Comparison of ENCODE assay signal across 8 cellular contexts in the genomic region with DNA sequence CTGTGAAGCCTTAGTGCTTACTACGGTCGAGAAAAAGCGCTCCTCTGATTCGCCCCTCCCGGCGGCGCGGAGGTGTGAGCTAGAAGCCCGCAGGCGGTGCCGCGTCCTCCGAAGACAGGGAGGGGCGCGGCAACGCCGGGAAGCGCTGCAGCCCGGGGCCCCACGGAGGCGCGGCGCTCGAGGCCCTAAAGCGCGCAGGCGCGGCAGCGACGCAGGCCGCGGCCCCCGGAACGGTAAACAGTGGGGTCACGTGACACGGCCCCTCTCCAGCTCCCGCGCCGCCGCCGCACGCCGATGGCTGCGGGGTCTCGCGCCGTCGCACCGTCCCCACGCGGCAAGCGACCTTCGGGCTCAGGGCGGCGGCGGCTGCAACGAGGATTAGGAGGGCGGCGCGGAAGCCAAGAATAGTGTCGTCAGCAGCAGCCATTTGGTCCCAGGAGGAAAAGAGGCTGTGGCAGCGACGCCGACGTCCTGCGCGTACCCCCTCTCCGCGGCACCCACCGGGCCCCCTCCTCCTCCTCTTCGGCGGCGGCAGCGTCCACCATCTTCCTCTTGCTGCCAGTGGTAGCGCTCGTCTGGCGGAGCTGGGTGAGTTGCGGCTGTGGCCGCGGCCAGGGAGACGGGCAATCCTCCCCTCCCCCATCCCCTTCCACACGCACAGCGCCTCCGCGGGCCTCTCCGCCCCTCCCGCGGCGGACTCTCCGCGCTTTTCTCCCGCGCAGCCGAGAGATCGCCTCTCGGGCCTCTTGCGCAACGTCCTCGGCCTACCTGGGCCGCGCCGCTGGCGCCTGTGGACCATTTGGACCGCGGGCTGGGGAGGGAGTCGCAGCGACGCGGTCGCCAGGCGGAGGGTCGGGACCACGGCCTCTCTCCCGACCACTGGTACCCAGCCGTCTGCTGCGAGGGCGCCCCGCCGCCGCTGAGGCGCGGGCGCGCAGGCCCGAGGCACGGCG. TPM values are rescaled to one million over a fixed set of nuclear protein-coding genes. Genes with fewer than 3 reads are reported as not detected.
DNase-seq lines count a peak whose midpoint lies in the region; ATAC-seq and TF ChIP-seq lines count a peak whose summit lies in the region.

A gene with protein sequence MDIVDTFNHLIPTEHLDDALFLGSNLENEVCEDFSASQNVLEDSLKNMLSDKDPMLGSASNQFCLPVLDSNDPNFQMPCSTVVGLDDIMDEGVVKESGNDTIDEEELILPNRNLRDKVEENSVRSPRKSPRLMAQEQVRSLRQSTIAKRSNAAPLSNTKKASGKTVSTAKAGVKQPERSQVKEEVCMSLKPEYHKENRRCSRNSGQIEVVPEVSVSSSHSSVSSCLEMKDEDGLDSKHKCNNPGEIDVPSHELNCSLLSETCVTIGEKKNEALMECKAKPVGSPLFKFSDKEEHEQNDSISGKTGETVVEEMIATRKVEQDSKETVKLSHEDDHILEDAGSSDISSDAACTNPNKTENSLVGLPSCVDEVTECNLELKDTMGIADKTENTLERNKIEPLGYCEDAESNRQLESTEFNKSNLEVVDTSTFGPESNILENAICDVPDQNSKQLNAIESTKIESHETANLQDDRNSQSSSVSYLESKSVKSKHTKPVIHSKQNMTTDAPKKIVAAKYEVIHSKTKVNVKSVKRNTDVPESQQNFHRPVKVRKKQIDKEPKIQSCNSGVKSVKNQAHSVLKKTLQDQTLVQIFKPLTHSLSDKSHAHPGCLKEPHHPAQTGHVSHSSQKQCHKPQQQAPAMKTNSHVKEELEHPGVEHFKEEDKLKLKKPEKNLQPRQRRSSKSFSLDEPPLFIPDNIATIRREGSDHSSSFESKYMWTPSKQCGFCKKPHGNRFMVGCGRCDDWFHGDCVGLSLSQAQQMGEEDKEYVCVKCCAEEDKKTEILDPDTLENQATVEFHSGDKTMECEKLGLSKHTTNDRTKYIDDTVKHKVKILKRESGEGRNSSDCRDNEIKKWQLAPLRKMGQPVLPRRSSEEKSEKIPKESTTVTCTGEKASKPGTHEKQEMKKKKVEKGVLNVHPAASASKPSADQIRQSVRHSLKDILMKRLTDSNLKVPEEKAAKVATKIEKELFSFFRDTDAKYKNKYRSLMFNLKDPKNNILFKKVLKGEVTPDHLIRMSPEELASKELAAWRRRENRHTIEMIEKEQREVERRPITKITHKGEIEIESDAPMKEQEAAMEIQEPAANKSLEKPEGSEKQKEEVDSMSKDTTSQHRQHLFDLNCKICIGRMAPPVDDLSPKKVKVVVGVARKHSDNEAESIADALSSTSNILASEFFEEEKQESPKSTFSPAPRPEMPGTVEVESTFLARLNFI (N-terminal part only) (plus strand): TSS at position 240 of the 953 bp plus-strand sequence. CDS start 10,750 bp downstream, outside the sequence.

- H3K27me3 Mint-ChIP-seq in T-cell (no peaks in the 10 kb centered on the region), type B pancreatic cell (no peaks in the 10 kb centered on the region)

- peaks cover 46 to 59% (median 51%) of the 10 kb centered on the region in 3 donors for H3K4me1 Mint-ChIP-seq in T-cell
- peaks cover 32% of the 10 kb centered on the region for H3K4me1 Mint-ChIP-seq in type B pancreatic cell (ENCODE audit: unreplicated experiment)

- CTCF ChIA-PET in T-cell (lab: Charles Lee) = interaction anchor here in 1 of 2 donors (0.6 to 2.4 kb wide), 9 partner anchors 10 to 129 kb away, joined by 4 to 7 read pairs (median 5); no protein-coding TSS in a partner anchor

- no peak for TF ChIP-seq CTCF in GM13976 (IDR thresholded peaks at IDR 0.05; ENCODE audit: borderline replicate concordance, control extremely low read depth, extremely low read depth, insufficient read depth, missing control alignments)
- peak; percentile 39 for TF ChIP-seq CTCF in type B pancreatic cell (conservative IDR thresholded peaks at IDR 0.05)

- H3K27ac Mint-ChIP-seq in T-cell = peak within 1 kb of the TSS; percentile 97 to 99
- peak within 1 kb of the TSS; percentile 96 for H3K27ac Mint-ChIP-seq in type B pancreatic cell

- POLR2A ChIA-PET in T-cell (lab: Charles Lee) = interaction anchor here (0.5 to 2.4 kb wide), 16 partner anchors 9 to 282 kb away, joined by 3 to 15 read pairs (median 6); no protein-coding TSS in a partner anchor

- H3K4me3 Mint-ChIP-seq in T-cell = peak within 1 kb of the TSS; percentile 98 to 100 (median 98)
- H3K4me3 Mint-ChIP-seq in type B pancreatic cell = peak within 1 kb of the TSS; percentile 100

- H3K9me3 Mint-ChIP-seq in T-cell = no peaks in the 10 kb centered on the region
- H3K9me3 Mint-ChIP-seq in type B pancreatic cell = no peaks in the 10 kb centered on the region

- ATAC-seq in HG02852 (IDR thresholded peaks at IDR 0.05; ENCODE audit: unreplicated experiment) (peak; percentile 82), T-cell (replicated peaks in 1 of 4) (peak; percentile 91 to 94 (median 92))

- H3K36me3 Mint-ChIP-seq in T-cell (no peaks in the 10 kb centered on the region), type B pancreatic cell (no peaks in the 10 kb centered on the region)

- intact Hi-C loops in cardiac septum (cut with DNase I) = loop anchor here (2.0 kb wide), 1 partner anchor 63 kb away; a partner anchor contains a TSS

- DNase-seq in GM13976 (ENCODE audit: low spot score) (peak; percentile 96), NCI-H146 (lab: John Stamatoyannopoulos, UW) (peak; percentile 92), T-cell (peak; percentile 76 to 93 (median 88)), cardiac septum (ENCODE audit: low spot score) (peak; percentile 94), pons (ENCODE audit: low spot score) (peak; percentile 88), type B pancreatic cell (ENCODE audit: extremely low spot score, unreplicated experiment) (peak; percentile 93)

- H3K27ac ChIP-seq in adipose tissue (ENCODE audit: low read depth, low read length) = peak within 1 kb of the TSS; percentile 92

- 0 to 1% (median 1%) methylated on average over 98 to 127 of the region's 127 CpGs for WGBS in adipose tissue, 3 donors

- in situ Hi-C loops in GM13976 (cut with MboI; ENCODE audit: low sequenced_read_pairs, unreplicated experiment) = no loop called here

RNA-seq across cellular contexts. Expression of the gene that starts here (rescaled TPM):
- 100 to 1,000 TPM in 1 of 5 donors, 10 to 100 TPM in 4; 78.5 to 110 (median 93.3) TPM for total RNA-seq in T-cell
- polyA plus RNA-seq in adipose tissue = 10 to 100 TPM in 2 of 3 donors, 1 to 10 TPM in 1; 9.8 to 17.2 (median 11.8) TPM
- total RNA-seq in cardiac septum = 38.8 TPM
- 46.7 and 50.6 TPM in 2 replicates for total RNA-seq in type B pancreatic cell (ENCODE audit: low replicate concordance)

Comparison
In these comparisons a context has a peak if more than half of its experiments do, and no peak if none do; other contexts are left out.
1. Peak in every context shown above with its lines: DNase-seq, ATAC-seq and H3K27ac ChIP-seq.